9 cellular contexts compared by ENCODE assay signal in genomic region chr15:70701891-70702568, GRCh38.
DNase-seq lines count a peak whose midpoint lies in the region; ATAC-seq, FAIRE-seq and TF ChIP-seq lines count a peak whose summit lies in the region.
"Had no signal": no experiment of that assay in that cellular context is flagged by ENCODE, and none has a peak within 500 bp of the region (broad histone marks: within the 10 kb centered on the region; RNA-seq: fewer than 3 reads in every experiment).

No MANE protein-coding gene starts in this region.

- H3K4me3 ChIP-seq in HUES6 (ENCODE audit: low read depth, low read length) (peak overlapping the region; percentile 17; the same call in 1 of the 2 replicates), bronchial epithelial cell (ENCODE audit: low read depth, low read length) (no peak overlapping the region), left lung (peak overlapping the region; percentile 1 to 5), thoracic aorta (peak overlapping the region; percentile 61), OCI-LY7 (ENCODE audit: low read depth, low read length, poor library complexity, severe bottlenecking) (no peak overlapping the region)
- no peak overlapping the region for H3K4me3 ChIP-seq in CD8-positive, alpha-beta memory T cell (ENCODE audit: low read length)

- H3K9me3 ChIP-seq in HUES6 (ENCODE audit: control insufficient read depth, insufficient read depth, low read depth, low read length) (no peaks in the 10 kb centered on the region), left lung (no peaks in the 10 kb centered on the region), thoracic aorta (no peaks in the 10 kb centered on the region), OCI-LY7 (ENCODE audit: low read length) (no peaks in the 10 kb centered on the region)
- no peaks in the 10 kb centered on the region for H3K9me3 ChIP-seq in CD8-positive, alpha-beta memory T cell (ENCODE audit: low read length)

- no peak overlapping the region for H3K4me2 ChIP-seq in OCI-LY7 (ENCODE audit: low read length)

- H3K27me3 Mint-ChIP-seq in CD8-positive, alpha-beta memory T cell: peaks cover 9 to 61% of the 10 kb centered on the region in 2 donors

- no peaks in the 10 kb centered on the region for H3K4me1 Mint-ChIP-seq in CD8-positive, alpha-beta memory T cell
- H3K4me1 Mint-ChIP-seq: stimulated activated effector memory CD8-positive, alpha-beta T cell treated with anti-CD3 and anti-CD28 coated beads, Interleukin-12 subunit alpha, Interleukin-12 subunit beta, amount 100 ng/mL, for 72 hours had no signal

- H3K27me3 ChIP-seq in HUES6 (ENCODE audit: control insufficient read depth, insufficient read depth, low read length): no peaks in the 10 kb centered on the region
- no peaks in the 10 kb centered on the region for H3K27me3 ChIP-seq in bronchial epithelial cell (ENCODE audit: control insufficient read depth, insufficient read depth, low read length)
- H3K27me3 ChIP-seq in left lung: peaks cover 0 to 33% of the 10 kb centered on the region in 2 donors
- no peaks in the 10 kb centered on the region for H3K27me3 ChIP-seq in thoracic aorta (replicated peaks; ENCODE audit: insufficient read depth)
- no peaks in the 10 kb centered on the region for H3K27me3 ChIP-seq in CD8-positive, alpha-beta memory T cell (ENCODE audit: insufficient read depth, low read length, poor library complexity, severe bottlenecking)

- POLR2A ChIA-PET in OCI-LY7 (lab: Charles Lee): no interaction called here
- POLR2A ChIA-PET in CD8-positive, alpha-beta memory T cell (lab: Charles Lee): no interaction called here

- peak overlapping the region; percentile 3 for H3K9ac ChIP-seq in HUES6 (ENCODE audit: low read length)

- intact Hi-C loops in left lung (cut with DNase I): no loop called here
- intact Hi-C loops in OCI-LY7 (cut with micrococcal nuclease; ENCODE audit: unreplicated experiment): no loop called here

- H3K4me3 Mint-ChIP-seq in CD8-positive, alpha-beta memory T cell: no peak overlapping the region
- H3K4me3 Mint-ChIP-seq: stimulated activated effector memory CD8-positive, alpha-beta T cell treated with anti-CD3 and anti-CD28 coated beads, Interleukin-12 subunit alpha, Interleukin-12 subunit beta, amount 100 ng/mL, for 72 hours had no signal

- CTCF ChIA-PET in OCI-LY7 (lab: Charles Lee; ENCODE audit: unreplicated experiment): no interaction called here
- CTCF ChIA-PET in CD8-positive, alpha-beta memory T cell (lab: Charles Lee): no interaction called here

- no peaks in the 10 kb centered on the region for H4K20me1 ChIP-seq in OCI-LY7 (ENCODE audit: insufficient read depth, low read length)

- H3K27ac ChIP-seq in HUES6 (ENCODE audit: low read depth, low read length) (0 out of 2 replicates have a peak overlapping the region, but pooled peaks have one; percentile 16), left lung (peak overlapping the region; percentile 45 to 73), thoracic aorta (peak overlapping the region; percentile 62 to 86), OCI-LY7 (ENCODE audit: low read depth, low read length, poor library complexity, severe bottlenecking) (no peak overlapping the region)
- H3K27ac ChIP-seq in CD8-positive, alpha-beta memory T cell (ENCODE audit: low read depth, low read length): no peak overlapping the region

- DNase-seq in bronchial epithelial cell (ENCODE audit: low read depth): peak; percentile 71
- no peak for DNase-seq in left lung
- no peak for DNase-seq in thoracic aorta (ENCODE audit: low spot score)
- DNase-seq in OCI-LY7 (ENCODE audit: low spot score): no peak
- DNase-seq in activated T-cell treated with anti-CD3 and anti-CD28 coated beads, Interleukin-2, amount 50 U/mL, for 1 hour: no peak
- no peak for DNase-seq in CD8-positive, alpha-beta memory T cell

- H3K9me3 Mint-ChIP-seq in CD8-positive, alpha-beta memory T cell: no peaks in the 10 kb centered on the region
- H3K9me3 Mint-ChIP-seq: stimulated activated effector memory CD8-positive, alpha-beta T cell treated with anti-CD3 and anti-CD28 coated beads, Interleukin-12 subunit alpha, Interleukin-12 subunit beta, amount 100 ng/mL, for 72 hours had no signal

- FAIRE-seq in bronchial epithelial cell (lab: Jason Lieb, UNC): no peak

- TF ChIP-seq CTCF in bronchial epithelial cell (IDR thresholded peaks at IDR 0.05; ENCODE audit: insufficient read depth, low read length, severe bottlenecking) (no peak), left lung (IDR thresholded peaks at IDR 0.05) (no peak), thoracic aorta (IDR thresholded peaks at IDR 0.05) (no peak), OCI-LY7 (conservative IDR thresholded peaks at IDR 0.05; ENCODE audit: low read length) (no peak)

- no peak overlapping the region for H3K27ac Mint-ChIP-seq in CD8-positive, alpha-beta memory T cell
- H3K27ac Mint-ChIP-seq: stimulated activated effector memory CD8-positive, alpha-beta T cell treated with anti-CD3 and anti-CD28 coated beads, Interleukin-12 subunit alpha, Interleukin-12 subunit beta, amount 100 ng/mL, for 72 hours had no signal

- ATAC-seq in left lung (peak; percentile 77), thoracic aorta (ENCODE audit: insufficient number of reproducible peaks, low FRiP score, low read depth) (no peak), HG02885 (IDR thresholded peaks at IDR 0.05; ENCODE audit: poor library complexity, unreplicated experiment) (no peak)
- ATAC-seq: stimulated activated effector memory CD8-positive, alpha-beta T cell treated with anti-CD3 and anti-CD28 coated beads, Interleukin-12 subunit alpha, Interleukin-12 subunit beta, amount 100 ng/mL, for 72 hours had no signal

- H3K36me3 Mint-ChIP-seq in CD8-positive, alpha-beta memory T cell: no peaks in the 10 kb centered on the region
- H3K36me3 Mint-ChIP-seq: stimulated activated effector memory CD8-positive, alpha-beta T cell treated with anti-CD3 and anti-CD28 coated beads, Interleukin-12 subunit alpha, Interleukin-12 subunit beta, amount 100 ng/mL, for 72 hours had no signal

- BruUV-seq in OCI-LY7 (replicated peaks; lab: Mats Ljungman, UMichigan): no TSS peak

- H3K36me3 ChIP-seq in HUES6 (ENCODE audit: control insufficient read depth, insufficient read depth, low read length): no peaks in the 10 kb centered on the region
- no peaks in the 10 kb centered on the region for H3K36me3 ChIP-seq in bronchial epithelial cell (ENCODE audit: control insufficient read depth, insufficient read depth, low read length)
- no peaks in the 10 kb centered on the region for H3K36me3 ChIP-seq in left lung
- H3K36me3 ChIP-seq in thoracic aorta: no peaks in the 10 kb centered on the region
- no peaks in the 10 kb centered on the region for H3K36me3 ChIP-seq in OCI-LY7 (ENCODE audit: insufficient read depth, low read length)
- H3K36me3 ChIP-seq in CD8-positive, alpha-beta memory T cell (ENCODE audit: insufficient read depth, low read length): no peaks in the 10 kb centered on the region

- H2AFZ ChIP-seq in OCI-LY7 (ENCODE audit: low read length): no peak overlapping the region

- no peaks in the 10 kb centered on the region for H3K79me2 ChIP-seq in OCI-LY7 (ENCODE audit: insufficient read depth, low read depth, low read length)

- H3K9me2 ChIP-seq in OCI-LY7 (ENCODE audit: insufficient read depth, low read length): no peaks in the 10 kb centered on the region

- H3K4me1 ChIP-seq in HUES6 (ENCODE audit: control insufficient read depth, insufficient read depth, low read length): peaks cover 47% of the 10 kb centered on the region
- H3K4me1 ChIP-seq in left lung: peaks cover 8 to 11% of the 10 kb centered on the region in 2 donors
- H3K4me1 ChIP-seq in thoracic aorta (ENCODE audit: control insufficient read depth in 1 of 2, low read depth in 2 of 2): peaks cover 47 to 82% of the 10 kb centered on the region in 2 donors
- H3K4me1 ChIP-seq in OCI-LY7 (ENCODE audit: insufficient read depth, low read length, poor library complexity, severe bottlenecking): no peaks in the 10 kb centered on the region
- no peaks in the 10 kb centered on the region for H3K4me1 ChIP-seq in CD8-positive, alpha-beta memory T cell (ENCODE audit: insufficient read depth, low read length)

Comparison
In these comparisons a context has a peak if more than half of its experiments do, and no peak if none do; other contexts are left out.
1. H3K27ac ChIP-seq: peak in HUES6 (single experiment), left lung (2 of 2) and thoracic aorta (2 of 2); none in OCI-LY7 (single experiment) and CD8-positive, alpha-beta memory T cell (single experiment).
2. H3K4me3 ChIP-seq: peak in HUES6 (single experiment), left lung (2 of 2) and thoracic aorta (single experiment); none in bronchial epithelial cell (single experiment), OCI-LY7 (single experiment) and CD8-positive, alpha-beta memory T cell (single experiment).